ENCODE assay signal across 18 cellular contexts in the genomic region with DNA sequence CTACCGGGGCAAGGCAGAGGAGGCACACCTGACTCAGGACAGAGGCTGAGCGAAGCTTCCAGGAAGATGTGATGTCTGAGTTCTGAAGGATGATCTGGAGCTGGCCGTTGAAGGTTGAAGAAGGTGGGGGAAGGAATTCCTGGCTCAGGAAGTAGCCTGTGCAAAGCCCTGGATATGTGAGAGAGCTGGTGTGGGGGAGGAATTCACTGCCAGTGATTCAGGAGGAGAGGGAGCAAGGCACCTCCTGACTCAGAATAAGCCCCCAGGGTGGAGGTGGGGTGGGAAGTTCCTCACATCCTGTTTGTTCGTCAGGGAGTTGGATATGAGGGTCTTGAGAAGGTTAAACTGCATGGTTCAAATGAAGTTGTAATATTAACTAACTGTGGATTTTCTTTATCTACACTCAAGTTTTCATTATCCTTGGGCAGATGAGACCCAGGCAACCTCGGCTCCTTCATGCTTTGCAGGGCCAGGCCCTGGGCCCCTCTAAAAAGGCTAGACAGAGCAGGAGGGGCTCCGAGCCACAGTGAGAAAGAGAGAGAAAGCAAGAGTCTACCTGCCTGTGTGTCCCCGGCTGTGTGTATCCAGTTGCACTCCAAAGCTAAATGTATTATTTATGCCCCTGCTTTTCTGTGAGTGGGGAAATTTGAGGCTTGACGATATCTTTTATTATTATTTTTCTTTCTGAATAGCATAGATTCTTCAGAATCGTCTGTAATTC. TPM values are rescaled to one million over a fixed set of nuclear protein-coding genes. Genes with fewer than 3 reads are reported as not detected.
DNase-seq lines count a peak whose midpoint lies in the region; ATAC-seq and TF ChIP-seq lines count a peak whose summit lies in the region.
"Had no signal": no experiment of that assay in that cellular context is flagged by ENCODE, and none has a peak within 500 bp of the region (broad histone marks: within the 10 kb centered on the region; RNA-seq: fewer than 3 reads in every experiment).

No MANE protein-coding gene starts in this region.

- TF ChIP-seq CTCF in H9 (conservative IDR thresholded peaks at IDR 0.05) (no peak), WTC11 (IDR thresholded peaks at IDR 0.05) (no peak)

- H2BK15ac ChIP-seq in H9 (ENCODE audit: low read depth, low read length): no peak overlapping the region

- no CpG with 5 or more reads among the region's 9 CpGs for WGBS in H9 (ENCODE audit: extremely low coverage, insufficient read length, low lambda C conversion rate)

- H3K27me3 Mint-ChIP-seq in H9 (ENCODE audit: low read depth) (no peaks in the 10 kb centered on the region; the same call in 1 of the 2 replicates), WTC11 (ENCODE audit: low read depth) (no peaks in the 10 kb centered on the region)
- peaks cover 64% of the 10 kb centered on the region for H3K27me3 Mint-ChIP-seq in activated T-cell treated with anti-CD3 and anti-CD28 coated beads, Interleukin-2, amount 50 U/mL, for 24 hours

- peak overlapping the region; percentile 6 for H3K9ac ChIP-seq in H9 (ENCODE audit: extremely low read depth, insufficient read length, low read length)

- H3K23ac ChIP-seq in H9 (ENCODE audit: insufficient read length, low read depth, low read length): no peak overlapping the region

- H4K5ac ChIP-seq in H9 (ENCODE audit: insufficient read length, low read depth, low read length): no peak overlapping the region

- H2BK120ac ChIP-seq in H9 (ENCODE audit: low read depth, low read length, poor library complexity, severe bottlenecking): peak overlapping the region; percentile 44

- no peak overlapping the region for H2BK5ac ChIP-seq in H9 (ENCODE audit: insufficient read length, low read length)

- H3K56ac ChIP-seq in H9 (ENCODE audit: insufficient read length, low read depth, low read length): no peak overlapping the region

- ATAC-seq in WTC11: peak; percentile 84
- ATAC-seq in HG02588 (IDR thresholded peaks at IDR 0.05; ENCODE audit: unreplicated experiment): no peak

- no peak overlapping the region for H4K8ac ChIP-seq in H9 (replicated peaks; ENCODE audit: insufficient read length, low read depth, low read length)

- no peak overlapping the region for H2BK12ac ChIP-seq in H9 (ENCODE audit: insufficient read length, low read depth, low read length)

- H3K27me3 ChIP-seq in H9 (ENCODE audit: insufficient read depth, low read length): no peaks in the 10 kb centered on the region
- H3K27me3 ChIP-seq: right atrium auricular region had no signal

- no peak overlapping the region for H3T11ph ChIP-seq in H9 (ENCODE audit: low read length)

- DNase-seq in H9 (peak; percentile 47), WTC11 (ENCODE audit: low spot score) (peak; percentile 22), iPS-NIHi11 (ENCODE audit: low spot score) (peak; percentile 30), renal cortical epithelial cell (ENCODE audit: low read depth) (peak; percentile 70), NCI-H2227 treated with DMSO at 0.1 percent for 48 hours (lab: John Stamatoyannopoulos, UW) (no peak), occipital lobe (lab: John Stamatoyannopoulos, UW) (no peak)
- no peak for DNase-seq in activated T-cell treated with anti-CD3 and anti-CD28 coated beads, Interleukin-2, amount 50 U/mL, for 24 hours
- DNase-seq: activated CD4-positive, alpha-beta T cell treated with anti-CD3 and anti-CD28 coated beads for 48 hours; adrenal gland; GDM1; NCI-H524; stimulated activated CD4-positive, alpha-beta T cell treated with anti-CD3 and anti-CD28 coated beads, Interleukin-2, amount 100 ng/mL, for 24 hours had no signal

- H3K36me3 Mint-ChIP-seq in H9 (ENCODE audit: insufficient read depth in 1 of 3, low read depth in 3 of 3) (peaks cover 3 to 13% (median 6%) of the 10 kb centered on the region in 3 experiments), WTC11 (peaks cover 5% of the 10 kb centered on the region; the same call in 1 of the 2 replicates)
- no peaks in the 10 kb centered on the region for H3K36me3 Mint-ChIP-seq in activated T-cell treated with anti-CD3 and anti-CD28 coated beads, Interleukin-2, amount 50 U/mL, for 24 hours (ENCODE audit: low read depth)

- no peaks in the 10 kb centered on the region for H4K20me1 ChIP-seq in H9 (ENCODE audit: control insufficient read depth, insufficient read depth, insufficient read length)

- H3K27ac Mint-ChIP-seq in H9 (peak overlapping the region; percentile 66 to 94 (median 86)), WTC11 (peak overlapping the region; percentile 84)
- no peak overlapping the region for H3K27ac Mint-ChIP-seq in activated T-cell treated with anti-CD3 and anti-CD28 coated beads, Interleukin-2, amount 50 U/mL, for 24 hours
- H3K27ac Mint-ChIP-seq: activated T-helper 1 cell treated with anti-CD3 and anti-CD28 coated beads, Interleukin-12 subunit alpha, Interleukin-12 subunit beta, Interleukin-2, Interleukin-4 antibody, amounts not matched to agents 30 ng/mL and 10 ng/mL and 1 ng/mL, durations not matched to agents 14 hours and 24 hours and 36 hours; T-helper 2 cell treated with Interferon-gamma antibody and Interleukin-4, amounts not matched to agents 5 μg/mL and 100 μg/mL, for 36 hours had no signal

- no peak overlapping the region for H3K18ac ChIP-seq in H9 (ENCODE audit: insufficient read length, low read depth, low read length)

- peaks cover 10% of the 10 kb centered on the region; the same call in 1 of the 2 replicates for H3K79me2 ChIP-seq in H9 (ENCODE audit: insufficient read depth, low read length)

- peak overlapping the region; percentile 5 for H3K27ac ChIP-seq in H9 (ENCODE audit: insufficient read length, low read depth, low read length)
- H3K27ac ChIP-seq: adrenal gland, C4-2B, right atrium auricular region, tibial nerve had no signal

- CTCF ChIA-PET in WTC11 (lab: Charles Lee): interaction anchor here (0.7 to 1.6 kb wide), 9 partner anchors 18 to 399 kb away, joined by 3 to 8 read pairs (median 4); no protein-coding TSS in a partner anchor

- H3K4me3 Mint-ChIP-seq in H9 (peak overlapping the region in 1 of 2 experiments; percentile 58; a peak in 4 of 5 replicates), WTC11 (peak overlapping the region; percentile 23)
- H3K4me3 Mint-ChIP-seq in activated T-cell treated with anti-CD3 and anti-CD28 coated beads, Interleukin-2, amount 50 U/mL, for 24 hours: no peak overlapping the region
- H3K4me3 Mint-ChIP-seq: activated T-helper 1 cell treated with anti-CD3 and anti-CD28 coated beads, Interleukin-12 subunit alpha, Interleukin-12 subunit beta, Interleukin-2, Interleukin-4 antibody, amounts not matched to agents 30 ng/mL and 10 ng/mL and 1 ng/mL, durations not matched to agents 14 hours and 24 hours and 36 hours; T-helper 2 cell treated with Interferon-gamma antibody and Interleukin-4, amounts not matched to agents 5 μg/mL and 100 μg/mL, for 36 hours had no signal

- peaks cover 36 to 47% of the 10 kb centered on the region in 2 experiments for H3K4me1 Mint-ChIP-seq in H9
- peaks cover 72% of the 10 kb centered on the region for H3K4me1 Mint-ChIP-seq in WTC11
- no peaks in the 10 kb centered on the region for H3K4me1 Mint-ChIP-seq in activated T-cell treated with anti-CD3 and anti-CD28 coated beads, Interleukin-2, amount 50 U/mL, for 24 hours (ENCODE audit: low read depth)

- H3K79me1 ChIP-seq in H9 (ENCODE audit: insufficient read depth, low read depth, low read length, poor library complexity, severe bottlenecking): peaks cover 2% of the 10 kb centered on the region

- no peak overlapping the region for H3K4me2 ChIP-seq in H9 (ENCODE audit: insufficient read depth, insufficient read length, low read length)

- H3K14ac ChIP-seq in H9 (ENCODE audit: insufficient read depth, low read length): no peak overlapping the region

- H2AFZ ChIP-seq in H9 (ENCODE audit: low read length): no peak overlapping the region

- H4K91ac ChIP-seq in H9 (ENCODE audit: insufficient read length, low read depth, low read length): no peak overlapping the region

- peaks cover 66 to 69% of the 10 kb centered on the region in 2 experiments for H3K9me3 Mint-ChIP-seq in H9
- no peaks in the 10 kb centered on the region for H3K9me3 Mint-ChIP-seq in WTC11
- H3K9me3 Mint-ChIP-seq in activated T-cell treated with anti-CD3 and anti-CD28 coated beads, Interleukin-2, amount 50 U/mL, for 24 hours: no peaks in the 10 kb centered on the region
- H3K9me3 Mint-ChIP-seq: activated T-helper 1 cell treated with anti-CD3 and anti-CD28 coated beads, Interleukin-12 subunit alpha, Interleukin-12 subunit beta, Interleukin-2, Interleukin-4 antibody, amounts not matched to agents 30 ng/mL and 10 ng/mL and 1 ng/mL, durations not matched to agents 14 hours and 24 hours and 36 hours; T-helper 2 cell treated with Interferon-gamma antibody and Interleukin-4, amounts not matched to agents 5 μg/mL and 100 μg/mL, for 36 hours had no signal

- H2AK5ac ChIP-seq in H9 (ENCODE audit: insufficient read length, low read length): no peak overlapping the region

- H3K4me1 ChIP-seq in H9 (ENCODE audit: insufficient read depth, low read length): peaks cover 13% of the 10 kb centered on the region
- H3K4me1 ChIP-seq: adrenal gland, right atrium auricular region, tibial nerve had no signal

- H3K4ac ChIP-seq in H9 (ENCODE audit: low read depth, low read length): no peak overlapping the region

- POLR2A ChIA-PET in WTC11 (lab: Charles Lee): interaction anchor here (0.6 to 1.5 kb wide), 2 partner anchors 17 to 40 kb away, joined by 3 to 5 read pairs; no protein-coding TSS in a partner anchor

- H2BK20ac ChIP-seq in H9 (ENCODE audit: low read depth, low read length, poor library complexity, severe bottlenecking): no peak overlapping the region

- H3K9me3 ChIP-seq in H9 (ENCODE audit: control insufficient read depth, low read depth, low read length): peaks cover 31% of the 10 kb centered on the region
- H3K9me3 ChIP-seq: adrenal gland, right atrium auricular region, tibial nerve had no signal

- H3K23me2 ChIP-seq in H9 (ENCODE audit: insufficient read length, low read depth, low read length, poor library complexity, severe bottlenecking): no peaks in the 10 kb centered on the region

TF ChIP-seq in WTC11, 78 proteins besides CTCF, POLR2A, EP300 and RAD21:
- TF ChIP-seq FOXP1 (CRISPR knock-in tag; IDR thresholded peaks at IDR 0.05; ENCODE audit: borderline replicate concordance): no peak

RNA-seq across cellular contexts. Expression of a gene that starts 7.1 kb away (rescaled TPM):
- 5.7 and 6.4 TPM in 2 replicates for total RNA-seq in H9 (2021)
- 6.4 to 8.1 TPM (median 7.9 TPM) in 3 replicates for total RNA-seq in WTC11 (2021)
- total RNA-seq in renal cortical epithelial cell: under 0.01 and 0.45 TPM in 2 replicates
- total RNA-seq in occipital lobe: 0.78 TPM

Comparison
In these comparisons a context has a peak if more than half of its experiments do, and no peak if none do; other contexts are left out.
1. DNase-seq: peak in H9 (single experiment), WTC11 (single experiment), iPS-NIHi11 (single experiment) and renal cortical epithelial cell (single experiment); none in NCI-H2227 treated with DMSO at 0.1 percent for 48 hours (single experiment), activated T-cell treated with anti-CD3 and anti-CD28 coated beads, Interleukin-2, amount 50 U/mL, for 24 hours (single experiment) and occipital lobe (single experiment).